In the genomic region with DNA sequence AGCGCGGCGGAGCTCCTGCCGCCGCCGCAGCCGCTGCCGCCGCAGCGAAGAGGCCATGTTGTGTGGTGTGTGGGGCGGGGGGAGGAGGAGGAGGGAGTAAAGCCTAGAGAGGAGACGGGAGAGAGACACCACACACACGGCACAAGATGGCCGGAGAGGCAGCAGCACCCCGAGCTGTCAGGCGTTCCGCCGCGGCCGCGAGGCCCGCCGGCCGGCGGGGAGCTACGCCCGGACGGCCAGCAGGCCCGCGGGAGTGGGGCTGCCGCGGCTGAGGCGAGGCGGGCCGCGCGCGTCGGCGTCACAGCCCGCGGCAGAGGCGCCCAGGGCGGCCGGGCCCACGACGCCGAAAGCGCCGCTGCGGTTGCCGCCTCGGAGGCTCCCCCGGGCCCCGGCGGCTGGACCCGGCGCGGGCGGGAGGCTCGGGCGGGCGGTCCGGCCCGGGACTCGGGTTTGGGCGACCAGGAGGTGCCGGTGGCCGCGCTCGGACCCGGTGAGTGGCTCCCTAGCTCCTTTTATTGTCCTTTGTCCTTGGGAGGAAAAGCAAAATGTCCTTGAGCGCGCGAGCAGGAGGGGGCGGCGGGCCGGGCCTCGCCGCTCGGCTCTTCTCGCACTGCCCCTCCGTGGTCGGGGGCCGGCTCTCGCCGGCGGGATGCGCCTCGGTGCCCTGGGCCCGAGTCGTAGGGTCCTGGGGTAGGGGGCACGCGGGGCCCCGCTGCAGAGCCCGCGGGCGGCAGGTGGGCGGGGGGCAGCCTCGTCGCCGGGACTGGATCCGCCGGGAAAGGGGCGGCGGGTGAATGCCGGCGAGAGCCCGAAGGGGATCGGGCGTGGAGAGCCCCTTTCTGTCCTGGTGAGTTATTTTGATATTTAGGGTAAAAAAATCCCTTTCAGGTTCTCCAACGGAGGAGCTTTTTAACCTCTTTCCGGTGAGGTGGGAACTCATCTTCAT, we compare ENCODE assay signal across 8 cellular contexts. TPM values are rescaled to one million over a fixed set of nuclear protein-coding genes. Genes with fewer than 3 reads are reported as not detected.
A peak's percentile ranks its signal among the peaks of the same experiment; 100 is the strongest.
DNase-seq lines count a peak whose midpoint lies in the region; ATAC-seq and TF ChIP-seq lines count a peak whose summit lies in the region.

No MANE protein-coding gene starts in this region.

- peak overlapping the region; percentile 88 for H3K9ac ChIP-seq in neuronal stem cell (ENCODE audit: low read depth, low read length, poor library complexity)

- CTCF ChIA-PET in activated CD8-positive, alpha-beta T cell treated with anti-CD3 and anti-CD28 coated beads, Interleukin-2, amount 10 ng/mL, durations not matched to agents 7 days and 5 days (lab: Charles Lee), result interaction anchor here (0.7 to 8.9 kb wide), 17 partner anchors 11 to 86 kb away, joined by 3 to 81 read pairs (median 8); a partner anchor contains a TSS

- H4K91ac ChIP-seq in neuronal stem cell (ENCODE audit: low read depth, low read length, poor library complexity), result no peak overlapping the region

- peaks cover 51% of the 10 kb centered on the region for H3K36me3 Mint-ChIP-seq in activated CD8-positive, alpha-beta T cell treated with anti-CD3 and anti-CD28 coated beads, Interleukin-2, amount 10 ng/mL, durations not matched to agents 7 days and 5 days (ENCODE audit: low read depth)

- H3K36me3 ChIP-seq in esophagus muscularis mucosa, result peaks cover 0 to 25% (median 15%) of the 10 kb centered on the region in 4 donors
- peaks cover 0 to 45% of the 10 kb centered on the region in 2 donors for H3K36me3 ChIP-seq in neuronal stem cell (replicated peaks in 1 of 2; ENCODE audit: control insufficient read depth in 2 of 2, insufficient read depth in 2 of 2, low read length in 2 of 2)

- no peak overlapping the region for H2AFZ ChIP-seq in neuronal stem cell (ENCODE audit: low read length)

- H3K4ac ChIP-seq in neuronal stem cell (ENCODE audit: low read length), result no peak overlapping the region

- no peak overlapping the region for H2BK120ac ChIP-seq in neuronal stem cell (ENCODE audit: low read depth, low read length)

- peak overlapping the region; percentile 98 for H3K27ac Mint-ChIP-seq in activated CD8-positive, alpha-beta T cell treated with anti-CD3 and anti-CD28 coated beads, Interleukin-2, amount 10 ng/mL, durations not matched to agents 7 days and 5 days

- no peak overlapping the region for H4K8ac ChIP-seq in neuronal stem cell (ENCODE audit: low read depth, low read length)

- peak; percentile 43 for ATAC-seq in GM21576 (IDR thresholded peaks at IDR 0.05; ENCODE audit: unreplicated experiment)
- peak; percentile 77 for ATAC-seq in activated CD8-positive, alpha-beta T cell treated with anti-CD3 and anti-CD28 coated beads, Interleukin-2, amount 10 ng/mL, durations not matched to agents 7 days and 5 days
- ATAC-seq in GM18519 (IDR thresholded peaks at IDR 0.05; ENCODE audit: low FRiP score, unreplicated experiment), result no peak

- WGBS in esophagus muscularis mucosa, result 0% methylated on average over 30 of the region's 113 CpGs
- no CpG with 5 or more reads among the region's 113 CpGs for WGBS in neuronal stem cell (ENCODE audit: extremely low coverage in 2 of 2, insufficient read length in 2 of 2, insufficient replicate concordance in 1 of 2), 2 donors

- no peaks in the 10 kb centered on the region for H3K79me1 ChIP-seq in neuronal stem cell (ENCODE audit: low read depth, low read length)

- TF ChIP-seq EP300 in esophagus muscularis mucosa (IDR thresholded peaks at IDR 0.05), result no peak

- H2BK5ac ChIP-seq in neuronal stem cell (ENCODE audit: low read length), result peak overlapping the region; percentile 98

- intact Hi-C loops in esophagus muscularis mucosa (cut with DNase I), result loop anchor here (1.0 to 5.0 kb wide), 2 partner anchors 51 to 74 kb away; no protein-coding TSS in a partner anchor

- no peak overlapping the region for H2BK15ac ChIP-seq in neuronal stem cell (ENCODE audit: low read length)

- TF ChIP-seq POLR2A in GM10847 (IDR thresholded peaks at IDR 0.05; ENCODE audit: extremely low read depth, insufficient read length) (peak; percentile 97), esophagus muscularis mucosa (IDR thresholded peaks at IDR 0.05; ENCODE audit: low read depth) (peak; percentile 95)

- POLR2A ChIA-PET in activated CD8-positive, alpha-beta T cell treated with anti-CD3 and anti-CD28 coated beads, Interleukin-2, amount 10 ng/mL, durations not matched to agents 7 days and 5 days (lab: Charles Lee), result interaction anchor here (0.8 to 8.9 kb wide), 26 partner anchors 8 to 87 kb away, joined by 3 to 594 read pairs (median 11); a partner anchor contains a TSS

- TF ChIP-seq CTCF in esophagus muscularis mucosa (IDR thresholded peaks at IDR 0.05), result no peak

- no peak for DNase-seq in Jurkat, Clone E6-1 (ENCODE audit: low read depth, low spot score)
- peak; percentile 46 for DNase-seq in activated CD8-positive, alpha-beta T cell treated with anti-CD3 and anti-CD28 coated beads, Interleukin-2, amount 10 ng/mL, durations not matched to agents 7 days and 5 days
- DNase-seq in esophagus muscularis mucosa (ENCODE audit: extremely low spot score) (no peak), neuronal stem cell (ENCODE audit: low spot score) (no peak), HT-29 (ENCODE audit: low spot score) (no peak)

- peak overlapping the region; percentile 74 for H2AK5ac ChIP-seq in neuronal stem cell (ENCODE audit: low read depth, low read length)

- H3K14ac ChIP-seq in neuronal stem cell (ENCODE audit: low read length), result no peak overlapping the region

- no peaks in the 10 kb centered on the region for H3K27me3 Mint-ChIP-seq in activated CD8-positive, alpha-beta T cell treated with anti-CD3 and anti-CD28 coated beads, Interleukin-2, amount 10 ng/mL, durations not matched to agents 7 days and 5 days (ENCODE audit: low read depth)

- H3K9me3 ChIP-seq in esophagus muscularis mucosa, result no peaks in the 10 kb centered on the region
- no peaks in the 10 kb centered on the region for H3K9me3 ChIP-seq in neuronal stem cell (replicated peaks in 1 of 2; ENCODE audit: control insufficient read depth in 2 of 2, insufficient read depth in 1 of 2, low read depth in 1 of 2, low read length in 2 of 2)

- H3K27ac ChIP-seq in esophagus muscularis mucosa (replicated peaks in 1 of 4) (peak overlapping the region; percentile 100), neuronal stem cell (replicated peaks; ENCODE audit: low read length) (peak overlapping the region; percentile 98)

- no peak overlapping the region for H2BK12ac ChIP-seq in neuronal stem cell (ENCODE audit: low read length)

- H3K4me3 ChIP-seq in Jurkat, Clone E6-1 (ENCODE audit: low read length), result peak overlapping the region; percentile 77
- H3K4me3 ChIP-seq in esophagus muscularis mucosa, result peak overlapping the region; percentile 94 to 98 (median 97)
- peak overlapping the region; percentile 72 to 99 for H3K4me3 ChIP-seq in neuronal stem cell (ENCODE audit: low read length in 2 of 2)

- no peaks in the 10 kb centered on the region for H3K27me3 ChIP-seq in esophagus muscularis mucosa
- no peaks in the 10 kb centered on the region for H3K27me3 ChIP-seq in neuronal stem cell (ENCODE audit: control insufficient read depth in 3 of 3, insufficient read depth in 3 of 3, low read depth in 1 of 3, low read length in 3 of 3)

- H3K23ac ChIP-seq in neuronal stem cell (ENCODE audit: low read depth, low read length, poor library complexity), result peak overlapping the region; percentile 92

- H3K4me1 ChIP-seq in esophagus muscularis mucosa (peaks cover 31 to 47% (median 46%) of the 10 kb centered on the region in 4 donors), neuronal stem cell (ENCODE audit: control insufficient read depth in 2 of 2, insufficient read depth in 1 of 2, low read depth in 1 of 2, low read length in 2 of 2) (peaks cover 15 to 25% of the 10 kb centered on the region in 2 donors)

- H3K4me3 Mint-ChIP-seq in activated CD8-positive, alpha-beta T cell treated with anti-CD3 and anti-CD28 coated beads, Interleukin-2, amount 10 ng/mL, durations not matched to agents 7 days and 5 days, result peak overlapping the region; percentile 99

- peak overlapping the region; percentile 97 for H3K18ac ChIP-seq in neuronal stem cell (ENCODE audit: low read length)

- no peak overlapping the region for H3K4me2 ChIP-seq in neuronal stem cell (ENCODE audit: insufficient read depth, low read length, poor library complexity, severe bottlenecking)

- H3K4me1 Mint-ChIP-seq in activated CD8-positive, alpha-beta T cell treated with anti-CD3 and anti-CD28 coated beads, Interleukin-2, amount 10 ng/mL, durations not matched to agents 7 days and 5 days (ENCODE audit: low read depth), result peaks cover 58% of the 10 kb centered on the region

- H3K9me3 Mint-ChIP-seq in activated CD8-positive, alpha-beta T cell treated with anti-CD3 and anti-CD28 coated beads, Interleukin-2, amount 10 ng/mL, durations not matched to agents 7 days and 5 days (ENCODE audit: insufficient read depth), result no peaks in the 10 kb centered on the region

RNA-seq across cellular contexts. Expression of a gene that starts 17.2 kb away (rescaled TPM):
- polyA plus RNA-seq in Jurkat, Clone E6-1 (2012; ENCODE audit: insufficient read depth, insufficient read length), result 51.1 TPM
- 100 to 1,000 TPM; 137 to 144 TPM for total RNA-seq in activated CD8-positive, alpha-beta T cell treated with anti-CD3 and anti-CD28 coated beads, Interleukin-2, amount 10 ng/mL, durations not matched to agents 7 days and 5 days
- 10 to 100 TPM; 54.3 to 86.0 (median 62.8) TPM for total RNA-seq in esophagus muscularis mucosa
- 63.3 TPM for polyA plus RNA-seq in neuronal stem cell (2013, experiment 1 of 2)
- 62.8 TPM for polyA plus RNA-seq in neuronal stem cell (2013, experiment 2 of 2)
- 55.1 and 74.0 TPM in 2 replicates for total RNA-seq in HT-29 (2014; rRNA removed; shearing (Covaris generic))
